Comparison of ENCODE assay signal across 8 cellular contexts in genomic region chr1:1080122-1080753, GRCh38. TPM values are rescaled to one million over a fixed set of nuclear protein-coding genes. Genes with fewer than 3 reads are reported as not detected.
DNase-seq lines count a peak whose midpoint lies in the region; ATAC-seq and TF ChIP-seq lines count a peak whose summit lies in the region.

No MANE protein-coding gene starts in this region.

- peak; percentile 33 for ATAC-seq in GM19438 (IDR thresholded peaks at IDR 0.05; ENCODE audit: low read depth, unreplicated experiment)
- ATAC-seq in central memory CD8-positive, alpha-beta T cell (replicated peaks; ENCODE audit: extremely low read depth, poor library complexity, severe bottlenecking), result peak; percentile 15
- ATAC-seq in GM21367 (IDR thresholded peaks at IDR 0.05; ENCODE audit: unreplicated experiment), result no peak

- no peaks in the 10 kb centered on the region for H3K4me1 Mint-ChIP-seq in central memory CD8-positive, alpha-beta T cell

- H3K9me3 ChIP-seq in suprapubic skin, result no peaks in the 10 kb centered on the region

- TF ChIP-seq EP300 in suprapubic skin (IDR thresholded peaks at IDR 0.05), result no peak

- no peak overlapping the region for H3K27ac ChIP-seq in suprapubic skin

- no peaks in the 10 kb centered on the region for H3K9me3 Mint-ChIP-seq in central memory CD8-positive, alpha-beta T cell

- H3K36me3 Mint-ChIP-seq in central memory CD8-positive, alpha-beta T cell (ENCODE audit: insufficient read depth), result peaks cover 3% of the 10 kb centered on the region

- H3K36me3 ChIP-seq in suprapubic skin, result peaks cover 22% of the 10 kb centered on the region

- H3K27ac Mint-ChIP-seq in central memory CD8-positive, alpha-beta T cell (ENCODE audit: low read depth), result no peak overlapping the region

- DNase-seq in AG09309 (ENCODE audit: low read depth) (no peak), NCI-H69 (lab: John Stamatoyannopoulos, UW) (peak; percentile 61), kidney tubule cell (ENCODE audit: low spot score) (peak; percentile 80), suprapubic skin (ENCODE audit: low spot score in 2 of 2) (peak in 1 of 2 donors; percentile 67), GM19240 (ENCODE audit: insufficient read length, low spot score) (no peak)
- no peak for DNase-seq in central memory CD8-positive, alpha-beta T cell (ENCODE audit: low spot score in 2 of 2)

- 7% methylated on average over 21 of the region's 22 CpGs for WGBS in suprapubic skin

- peaks cover under 1% of the 10 kb centered on the region for H3K27me3 Mint-ChIP-seq in central memory CD8-positive, alpha-beta T cell

- H3K4me3 ChIP-seq in AG09309 (ENCODE audit: control insufficient read depth, low read depth, low read length) (peak overlapping the region; percentile 18), suprapubic skin (peak overlapping the region; percentile 38)

- TF ChIP-seq CTCF in AG09309 (IDR thresholded peaks at IDR 0.05; ENCODE audit: control insufficient read depth, insufficient read depth, low read depth, low read length, missing control alignments), result no peak
- no peak for TF ChIP-seq CTCF in suprapubic skin (IDR thresholded peaks at IDR 0.05)

- peaks cover 12% of the 10 kb centered on the region for H3K27me3 ChIP-seq in suprapubic skin

- peaks cover 14% of the 10 kb centered on the region for H3K4me1 ChIP-seq in suprapubic skin

- H3K4me3 Mint-ChIP-seq in central memory CD8-positive, alpha-beta T cell, result no peak overlapping the region

- TF ChIP-seq POLR2A in suprapubic skin (IDR thresholded peaks at IDR 0.05), result no peak

RNA-seq across cellular contexts. Expression of gene RNF223, which starts 6.1 kb away (rescaled TPM):
- total RNA-seq in suprapubic skin, result 1 to 10 TPM; 1.8 to 4.9 (median 4.8) TPM

RNA-seq across cellular contexts. Expression of gene C1orf159, which starts 35.7 kb away (rescaled TPM):
- 10 to 100 TPM; 12.8 to 48.4 (median 19.7) TPM for total RNA-seq in suprapubic skin

Comparison
In these comparisons a context has a peak if more than half of its experiments do, and no peak if none do; other contexts are left out.
1. DNase-seq: peak in NCI-H69 (single experiment) and kidney tubule cell (single experiment); none in AG09309 (single experiment), central memory CD8-positive, alpha-beta T cell (0 of 2) and GM19240 (single experiment).